Comparison of ENCODE assay signal across 20 cellular contexts in the genomic region with DNA sequence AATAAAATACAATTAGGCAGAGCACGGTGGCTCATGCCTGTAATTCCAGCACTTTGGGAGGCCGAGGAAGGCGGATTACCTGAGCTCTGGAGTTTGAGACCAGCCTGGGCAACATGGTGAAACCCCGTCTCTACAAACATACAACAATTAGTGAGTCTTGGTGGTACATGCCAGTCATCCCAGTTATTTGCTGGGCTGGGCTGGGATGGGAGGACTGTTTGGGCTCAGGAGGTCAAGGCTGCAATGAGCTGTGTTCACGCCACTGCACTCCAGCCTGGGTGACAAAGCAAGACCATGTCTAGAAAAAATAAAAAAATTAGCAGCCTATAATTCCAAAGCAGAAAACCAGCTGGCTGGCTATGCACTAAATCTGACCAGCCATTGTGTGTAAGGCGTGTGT. TPM values are rescaled to one million over a fixed set of nuclear protein-coding genes. Genes with fewer than 3 reads are reported as not detected.
DNase-seq lines count a peak whose midpoint lies in the region; ATAC-seq, FAIRE-seq and TF ChIP-seq lines count a peak whose summit lies in the region.
"Had no signal": no experiment of that assay in that cellular context is flagged by ENCODE, and none has a peak within 500 bp of the region (broad histone marks: within the 10 kb centered on the region; RNA-seq: fewer than 3 reads in every experiment).

No MANE protein-coding gene starts in this region.

- H3K4me2 ChIP-seq in HepG2 (ENCODE audit: low read depth, low read length) = peak overlapping the region; percentile 62
- H3K4me2 ChIP-seq: A549 had no signal

- POLR2A ChIA-PET in HepG2 (lab: Yijun Ruan, JAX) = interaction anchor here (2.1 kb wide), 1 partner anchor 60 kb away, joined by 8 read pairs; no protein-coding TSS in a partner anchor

- no peaks in the 10 kb centered on the region for H4K20me1 ChIP-seq in HepG2 (ENCODE audit: insufficient read depth, low read length)
- H4K20me1 ChIP-seq: BLaER1 treated with 17β-estradiol and CSF1 and Interleukin-3, amounts not matched to agents 10 nM and 100 nM had no signal

- no peak overlapping the region for H2AFZ ChIP-seq in HepG2 (ENCODE audit: low read length)

- 0 out of 5 replicates have a peak, but pooled peaks cover 1 to 12% of the 10 kb centered on the region in 2 experiments for H3K27me3 ChIP-seq in HepG2 (ENCODE audit: control insufficient read depth in 1 of 2, insufficient read depth in 2 of 2, low read length in 2 of 2)
- no peaks in the 10 kb centered on the region for H3K27me3 ChIP-seq in right lobe of liver
- H3K27me3 ChIP-seq: BLaER1 treated with 17β-estradiol and CSF1 and Interleukin-3, amounts not matched to agents 10 nM and 100 nM had no signal

- peak overlapping the region; percentile 36 for H3K27ac ChIP-seq in HepG2 (ENCODE audit: extremely low read length, insufficient read depth, low read length)
- no peak overlapping the region for H3K27ac ChIP-seq in right lobe of liver
- H3K27ac ChIP-seq: 22Rv1; A549; BLaER1 treated with 17β-estradiol and CSF1 and Interleukin-3, amounts not matched to agents 10 nM and 100 nM; C4-2B had no signal

- WGBS in HepG2 (ENCODE audit: low lambda C conversion rate) = 5% methylated on average over 6 of the region's 6 CpGs
- WGBS in right lobe of liver (ENCODE audit: insufficient coverage, low coverage, low lambda C conversion rate, missing lambda C conversion rate) = 66% methylated on average over 6 of the region's 6 CpGs

- peak; percentile 90 for FAIRE-seq in HepG2 (lab: Jason Lieb, UNC)
- FAIRE-seq: A549, D721Med, G401.6, GM12892, GM18507 had no signal

- TF ChIP-seq EP300 in HepG2 (IDR thresholded peaks at IDR 0.05; ENCODE audit: low read depth in 2 of 2, low read length in 2 of 2) (no peak), HepG2 (CRISPR knock-in tag; IDR thresholded peaks at IDR 0.05; ENCODE audit: borderline replicate concordance) (no peak)

- H3K9me3 ChIP-seq in HepG2 (ENCODE audit: low read length) (no peaks in the 10 kb centered on the region), right lobe of liver (no peaks in the 10 kb centered on the region)
- H3K9me3 ChIP-seq: A549; BLaER1 treated with 17β-estradiol and CSF1 and Interleukin-3, amounts not matched to agents 10 nM and 100 nM; Caco-2 had no signal

- no peak for TF ChIP-seq POLR2A in HepG2 (IDR thresholded peaks at IDR 0.05; ENCODE audit: insufficient read depth in 1 of 2, low read depth in 2 of 2, low read length in 2 of 2)
- no peak for TF ChIP-seq POLR2A in right lobe of liver (IDR thresholded peaks at IDR 0.05)

- ATAC-seq in HepG2 (peak; percentile 63), right lobe of liver (no peak), GM21390 (IDR thresholded peaks at IDR 0.05; ENCODE audit: unreplicated experiment) (no peak)
- ATAC-seq: A549; CD8-positive, alpha-beta T cell had no signal

- TF ChIP-seq CTCF in HepG2 (CRISPR knock-in tag; IDR thresholded peaks at IDR 0.05) (no peak), right lobe of liver (IDR thresholded peaks at IDR 0.05) (no peak)

- DNase-seq in DMS53 (lab: John Stamatoyannopoulos, UW) = peak; percentile 0
- no peak for DNase-seq in DMS53 treated with DMSO at 0.1 percent for 48 hours (lab: John Stamatoyannopoulos, UW; ENCODE audit: unreplicated experiment)
- peak; percentile 77 for DNase-seq in HepG2 (ENCODE audit: low spot score)
- no peak for DNase-seq in right lobe of liver
- DNase-seq: AML-193; Caco-2; Calu3; CD4-positive, alpha-beta T cell; CD8-positive, alpha-beta T cell; DMS79 treated with DMSO at 0.1 percent for 48 hours; GF-D8 had no signal

- TF ChIP-seq RAD21 in HepG2 (CRISPR knock-in tag; IDR thresholded peaks at IDR 0.05) = no peak

- no TSS peak for BruUV-seq in HepG2 (replicated peaks; lab: Mats Ljungman, UMichigan)

- H3K79me2 ChIP-seq in HepG2 (ENCODE audit: insufficient read depth, low read length) = no peaks in the 10 kb centered on the region

- in situ Hi-C loops in HepG2 (cut with HindIII; ENCODE audit: extremely low pct_ligation_motif_present, low pct_unique_long_range_greater_than_20kb) = no loop called here

- H3K4me1 ChIP-seq in HepG2 (ENCODE audit: insufficient read depth, low read length) (peaks cover 55% of the 10 kb centered on the region), right lobe of liver (no peaks in the 10 kb centered on the region)

- H3K9ac ChIP-seq in HepG2 (ENCODE audit: insufficient read depth, low read depth, low read length) = no peak overlapping the region

- CTCF ChIA-PET in HepG2 (lab: Yijun Ruan, JAX; ENCODE audit: low intra/inter-chr PET ratio, low total read pairs) = interaction anchor here (0.9 kb wide), 1 partner anchor 195 kb away, joined by 3 read pairs; no protein-coding TSS in a partner anchor

- intact Hi-C loops in HepG2 (cut with micrococcal nuclease; ENCODE audit: unreplicated experiment) = loop anchor here (1.0 to 5.0 kb wide), 4 partner anchors 59 to 498 kb away; no protein-coding TSS in a partner anchor
- intact Hi-C loops in right lobe of liver (cut with DNase I) = loop anchor here in 1 of 2 donors (10.0 kb wide), 2 partner anchors 61 to 191 kb away; no protein-coding TSS in a partner anchor

- H3K4me3 ChIP-seq in HepG2 (replicated peaks in 1 of 3; ENCODE audit: insufficient read depth in 1 of 3, low read depth in 2 of 3, low read length in 3 of 3) = peak overlapping the region in 1 of 3 experiments; percentile 26; a peak in 1 of 6 replicates
- H3K4me3 ChIP-seq in right lobe of liver = no peak overlapping the region
- H3K4me3 ChIP-seq: A549; BLaER1 treated with 17β-estradiol and CSF1 and Interleukin-3, amounts not matched to agents 10 nM and 100 nM had no signal

- H3K36me3 ChIP-seq in HepG2 (replicated peaks in 1 of 2; ENCODE audit: control insufficient read depth in 1 of 2, insufficient read depth in 2 of 2, low read length in 2 of 2) (no peaks in the 10 kb centered on the region), right lobe of liver (no peaks in the 10 kb centered on the region)
- H3K36me3 ChIP-seq: BLaER1 treated with 17β-estradiol and CSF1 and Interleukin-3, amounts not matched to agents 10 nM and 100 nM had no signal

TF ChIP-seq in HepG2, 621 proteins besides CTCF, POLR2A, EP300 and RAD21 (continues in another document):
- TF ChIP-seq RFXANK (CRISPR knock-in tag; IDR thresholded peaks at IDR 0.05) (no peak), SNRNP70 (IDR thresholded peaks at IDR 0.05; ENCODE audit: low read depth, low read length) (no peak), FOXP1 (IDR thresholded peaks at IDR 0.05) (no peak), FOXP1 (CRISPR knock-in tag; IDR thresholded peaks at IDR 0.05) (peak; percentile 45; the same call in 1 of the 2 replicates)
- TF ChIP-seq, protein P1, sequence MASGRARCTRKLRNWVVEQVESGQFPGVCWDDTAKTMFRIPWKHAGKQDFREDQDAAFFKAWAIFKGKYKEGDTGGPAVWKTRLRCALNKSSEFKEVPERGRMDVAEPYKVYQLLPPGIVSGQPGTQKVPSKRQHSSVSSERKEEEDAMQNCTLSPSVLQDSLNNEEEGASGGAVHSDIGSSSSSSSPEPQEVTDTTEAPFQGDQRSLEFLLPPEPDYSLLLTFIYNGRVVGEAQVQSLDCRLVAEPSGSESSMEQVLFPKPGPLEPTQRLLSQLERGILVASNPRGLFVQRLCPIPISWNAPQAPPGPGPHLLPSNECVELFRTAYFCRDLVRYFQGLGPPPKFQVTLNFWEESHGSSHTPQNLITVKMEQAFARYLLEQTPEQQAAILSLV (CRISPR knock-in tag; IDR thresholded peaks at IDR 0.05; ENCODE audit: borderline replicate concordance) = no peak
- TF ChIP-seq, protein P2, sequence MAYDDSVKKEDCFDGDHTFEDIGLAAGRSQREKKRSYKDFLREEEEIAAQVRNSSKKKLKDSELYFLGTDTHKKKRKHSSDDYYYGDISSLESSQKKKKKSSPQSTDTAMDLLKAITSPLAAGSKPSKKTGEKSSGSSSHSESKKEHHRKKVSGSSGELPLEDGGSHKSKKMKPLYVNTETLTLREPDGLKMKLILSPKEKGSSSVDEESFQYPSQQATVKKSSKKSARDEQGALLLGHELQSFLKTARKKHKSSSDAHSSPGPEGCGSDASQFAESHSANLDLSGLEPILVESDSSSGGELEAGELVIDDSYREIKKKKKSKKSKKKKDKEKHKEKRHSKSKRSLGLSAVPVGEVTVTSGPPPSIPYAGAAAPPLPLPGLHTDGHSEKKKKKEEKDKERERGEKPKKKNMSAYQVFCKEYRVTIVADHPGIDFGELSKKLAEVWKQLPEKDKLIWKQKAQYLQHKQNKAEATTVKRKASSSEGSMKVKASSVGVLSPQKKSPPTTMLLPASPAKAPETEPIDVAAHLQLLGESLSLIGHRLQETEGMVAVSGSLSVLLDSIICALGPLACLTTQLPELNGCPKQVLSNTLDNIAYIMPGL (CRISPR knock-in tag; IDR thresholded peaks at IDR 0.05; ENCODE audit: borderline replicate concordance in 1 of 2, low read depth in 1 of 2) = no peak
- TF ChIP-seq, protein P3, sequence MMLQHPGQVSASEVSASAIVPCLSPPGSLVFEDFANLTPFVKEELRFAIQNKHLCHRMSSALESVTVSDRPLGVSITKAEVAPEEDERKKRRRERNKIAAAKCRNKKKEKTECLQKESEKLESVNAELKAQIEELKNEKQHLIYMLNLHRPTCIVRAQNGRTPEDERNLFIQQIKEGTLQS (CRISPR knock-in tag; IDR thresholded peaks at IDR 0.05) = no peak

RNA-seq across cellular contexts. Expression of a gene that starts 35.1 kb away (rescaled TPM):
- total RNA-seq in HepG2 (2016; rRNA removed; fragmentation: Illumina TruSeq; extraction: Trizol) (5.4 and 6.3 TPM in 2 replicates), right lobe of liver (10 to 100 TPM; 21.7 to 80.5 (median 30.2) TPM)
- 0.71 and 1.1 TPM in 2 replicates for total RNA-seq in HepG2 (2016; cell fraction: cytosol; rRNA removed; fragmentation: Illumina TruSeq; extraction: Trizol; ENCODE audit: low read depth)
- total RNA-seq in HepG2 (2016; cell fraction: insoluble cytoplasmic fraction; rRNA removed; fragmentation: Illumina TruSeq; extraction: Trizol) = 5.4 and 5.5 TPM in 2 replicates
- total RNA-seq in HepG2 (2016; cell fraction: membrane; rRNA removed; fragmentation: Illumina TruSeq; extraction: Trizol) = 2.0 and 3.8 TPM in 2 replicates
- total RNA-seq in HepG2 (2016; cell fraction: nucleus; rRNA removed; fragmentation: Illumina TruSeq; extraction: Trizol) = 2.5 and 4.5 TPM in 2 replicates
- 3.8 and 5.8 TPM in 2 replicates for polyA plus RNA-seq in HepG2 (2011; rRNA removed)
- 4.1 and 4.6 TPM in 2 replicates for polyA plus RNA-seq in HepG2 (2011; cell fraction: cytosol; rRNA removed)
- polyA plus RNA-seq in HepG2 (2011; cell fraction: nucleus; rRNA removed) = 4.0 and 5.0 TPM in 2 replicates
- polyA plus RNA-seq in HepG2 (2012) = 4.2 and 4.9 TPM in 2 replicates
- polyA plus RNA-seq in HepG2 (2016; cell fraction: cytosol; fragmentation: Illumina TruSeq; extraction: Trizol; ENCODE audit: low read depth) = 0.36 and 0.58 TPM in 2 replicates
- polyA plus RNA-seq in HepG2 (2016; cell fraction: insoluble cytoplasmic fraction; fragmentation: Illumina TruSeq; extraction: Trizol; ENCODE audit: low read depth) = 3.5 TPM in 2 replicates
- 1.4 and 1.9 TPM in 2 replicates for polyA plus RNA-seq in HepG2 (2016; cell fraction: membrane; fragmentation: Illumina TruSeq; extraction: Trizol; ENCODE audit: low read depth)
- 3.5 and 4.8 TPM in 2 replicates for polyA plus RNA-seq in HepG2 (2016; cell fraction: nucleus; fragmentation: Illumina TruSeq; extraction: Trizol; ENCODE audit: insufficient read depth, low read depth)
- polyA minus RNA-seq in HepG2 (2011; rRNA and poly(A)+ RNA removed; ENCODE audit: low replicate concordance) = 1.1 and 6.2 TPM in 2 replicates
- polyA minus RNA-seq in HepG2 (2011; cell fraction: cytosol; rRNA and poly(A)+ RNA removed) = 2.2 and 2.3 TPM in 2 replicates
- polyA minus RNA-seq in HepG2 (2011; cell fraction: nucleus; rRNA and poly(A)+ RNA removed) = 2.4 and 7.7 TPM in 2 replicates
- total RNA-seq: Caco-2 had no signal
- polyA plus RNA-seq: A549 had no signal

Comparison
In these comparisons a context has a peak if more than half of its experiments do, and no peak if none do; other contexts are left out.
1. DNase-seq: peak in DMS53 (single experiment) and HepG2 (single experiment); none in DMS53 treated with DMSO at 0.1 percent for 48 hours (single experiment) and right lobe of liver (0 of 3).